Comparison of ENCODE assay signal across 28 cellular contexts in the genomic region with DNA sequence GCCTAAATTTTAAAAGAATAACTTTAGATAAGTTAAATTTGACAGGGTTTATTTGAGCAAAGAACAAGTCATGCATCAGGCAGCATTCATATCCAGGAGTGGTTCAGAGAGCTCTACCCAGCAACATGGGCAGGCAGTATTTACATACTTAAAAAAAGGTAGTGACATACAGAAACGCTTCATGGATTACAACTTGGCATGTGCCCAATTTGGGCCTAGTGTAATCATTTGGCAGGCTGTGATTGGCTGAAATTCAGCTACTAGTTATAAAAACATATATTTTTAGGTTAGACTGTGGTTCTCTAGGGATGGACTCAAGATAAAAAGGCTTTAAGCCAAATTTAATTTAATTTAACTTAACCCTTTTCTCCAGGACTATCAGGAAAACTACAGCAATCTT.
"Had no signal": no experiment of that assay in that cellular context is flagged by ENCODE, and none has a peak within 500 bp of the region (broad histone marks: within the 10 kb centered on the region; RNA-seq: fewer than 3 reads in every experiment).

No MANE protein-coding gene starts in this region.

- H3K27me3 ChIP-seq: ascending aorta, cardiac muscle cell, colonic mucosa had no signal

- H3K4me3 ChIP-seq: ascending aorta, cardiac muscle cell, colonic mucosa had no signal

- H3K4me1 ChIP-seq: ascending aorta, colonic mucosa had no signal

- H3K27ac ChIP-seq: ascending aorta, cardiac muscle cell, colonic mucosa, VCaP had no signal

- H3K9me3 ChIP-seq: colonic mucosa had no signal

- H3K36me3 ChIP-seq: ascending aorta, cardiac muscle cell, colonic mucosa had no signal

- DNase-seq: activated B cell treated with CpG ODN at 0.5 μM for 24 hours; activated CD4-positive, alpha-beta memory T cell treated with anti-CD3 and anti-CD28 coated beads, Interleukin-2, amount 10 ng/mL, durations not matched to agents 7 days and 5 days; activated CD4-positive, alpha-beta T cell treated with anti-CD3 and anti-CD28 coated beads for 4 hours; activated CD4-positive, alpha-beta T cell treated with anti-CD3 and anti-CD28 coated beads, Interleukin-2, amount 10 ng/mL, durations not matched to agents 7 days and 5 days; activated CD4-positive, alpha-beta T cell treated with anti-CD3 and anti-CD28 coated beads, Interleukin-2, amount 50 U/mL, for 48 hours; activated CD4-positive, CD25-positive, alpha-beta regulatory T cell treated with anti-CD3 and anti-CD28 coated beads, Interleukin-2, amount 50 U/mL, for 72 hours; activated CD8-positive, alpha-beta memory T cell treated with anti-CD3 and anti-CD28 coated beads for 24 hours; activated CD8-positive, alpha-beta memory T cell treated with anti-CD3 and anti-CD28 coated beads, Interleukin-2, amount 10 ng/mL, durations not matched to agents 7 days and 5 days; activated CD8-positive, alpha-beta memory T cell treated with anti-CD3 and anti-CD28 coated beads, Interleukin-2, amount 50 U/mL, for 48 hours; activated CD8-positive, alpha-beta T cell treated with anti-CD3 and anti-CD28 coated beads, Interleukin-2, amount 10 ng/mL, durations not matched to agents 7 days and 5 days; activated effector memory CD4-positive, alpha-beta T cell treated with Interleukin-2 at 50 U/mL for 16 hours; activated gamma-delta T cell; activated naive CD4-positive, alpha-beta T cell treated with anti-CD3 and anti-CD28 coated beads, Interleukin-2, amount 10 ng/mL, durations not matched to agents 7 days and 5 days; activated naive CD4-positive, alpha-beta T cell treated with Interleukin-2 at 50 U/mL for 16 hours; activated naive CD8-positive, alpha-beta T cell treated with anti-CD3 and anti-CD28 coated beads, Interleukin-2, amount 10 ng/mL, durations not matched to agents 7 days and 5 days; activated naive CD8-positive, alpha-beta T cell treated with anti-CD3 and anti-CD28 coated beads, Interleukin-2, amount 50 U/mL, for 24 hours; activated T-cell treated with anti-CD3 and anti-CD28 coated beads, Interleukin-2, amount 50 U/mL, for 24 hours; activated T-cell treated with anti-CD3 and anti-CD28 coated beads, Interleukin-2, amount 50 U/mL, for 48 hours; amygdala; anterior cingulate cortex; caudate nucleus; cerebellar nuclear complex; colonic mucosa; T-helper 2 cell; T-helper 9 cell had no signal
